In genomic region chrX:19372170-19373033, GRCh38 we compare ENCODE assay signal across 8 cellular contexts. TPM values are rescaled to one million over a fixed set of nuclear protein-coding genes. Genes with fewer than 3 reads are reported as not detected.
A peak's percentile ranks its signal among the peaks of the same experiment; 100 is the strongest.
DNase-seq lines count a peak whose midpoint lies in the region; ATAC-seq, FAIRE-seq and TF ChIP-seq lines count a peak whose summit lies in the region.

No MANE protein-coding gene starts in this region.

- DNase-seq in ELR (ENCODE audit: low read depth) (peak; percentile 72), HEK293T (ENCODE audit: extremely low spot score) (peak; percentile 77), NCI-H146 treated with DMSO at 0.1 percent for 48 hours (lab: John Stamatoyannopoulos, UW; ENCODE audit: unreplicated experiment) (peak; percentile 52), WTC11 (ENCODE audit: low spot score) (peak; percentile 69), bronchial epithelial cell (ENCODE audit: low read depth) (peak; percentile 52), iris pigment epithelial cell (ENCODE audit: low read depth) (peak; percentile 68)
- DNase-seq in stimulated activated CD4-positive, alpha-beta T cell treated with anti-CD3 and anti-CD28 coated beads, Interleukin-12 subunit alpha, Interleukin-12 subunit beta, amount 100 ng/mL, for 24 hours (ENCODE audit: low read depth in 2 of 2) = peak; percentile 24 to 50

- TF ChIP-seq CTCF in WTC11 (IDR thresholded peaks at IDR 0.05) = peak; percentile 48; the same call in 1 of the 2 replicates
- TF ChIP-seq CTCF in bronchial epithelial cell (IDR thresholded peaks at IDR 0.05; ENCODE audit: insufficient read depth, low read length, severe bottlenecking) = peak; percentile 72

- no peaks in the 10 kb centered on the region for H3K27me3 ChIP-seq in bronchial epithelial cell (ENCODE audit: control insufficient read depth, insufficient read depth, low read length)

- FAIRE-seq in bronchial epithelial cell (lab: Jason Lieb, UNC) = no peak

- POLR2A ChIA-PET in HEK293T (lab: Yijun Ruan, JAX) = no interaction called here
- POLR2A ChIA-PET in WTC11 (lab: Charles Lee) = interaction anchor here (0.6 kb wide), 1 partner anchor 50 kb away, joined by 3 read pairs; no protein-coding TSS in a partner anchor

- H3K4me3 Mint-ChIP-seq in WTC11 = peak overlapping the region; percentile 68

- CTCF ChIA-PET in HEK293T (lab: Yijun Ruan, JAX) = interaction anchor here (0.6 to 1.5 kb wide), 5 partner anchors 11 to 175 kb away, joined by 3 to 9 read pairs (median 5); no protein-coding TSS in a partner anchor
- CTCF ChIA-PET in WTC11 (lab: Charles Lee) = interaction anchor here (0.7 to 1.8 kb wide), 18 partner anchors 10 to 696 kb away, joined by 3 to 26 read pairs (median 4); partner anchors contain the start of gene MAP3K15

- no peak overlapping the region; the same call in 1 of the 2 replicates for H3K27ac Mint-ChIP-seq in WTC11

- no peaks in the 10 kb centered on the region for H3K9me3 Mint-ChIP-seq in WTC11

- peak overlapping the region; percentile 30 for H3K4me3 ChIP-seq in bronchial epithelial cell (ENCODE audit: low read depth, low read length)

- H3K4me1 Mint-ChIP-seq in WTC11 = no peaks in the 10 kb centered on the region

- ATAC-seq in WTC11 (peak; percentile 66), HG02970 (IDR thresholded peaks at IDR 0.05; ENCODE audit: low FRiP score, unreplicated experiment) (no peak)

- peaks cover 5% of the 10 kb centered on the region for H3K27me3 Mint-ChIP-seq in WTC11 (ENCODE audit: low read depth)

- no peaks in the 10 kb centered on the region for H3K36me3 ChIP-seq in bronchial epithelial cell (ENCODE audit: control insufficient read depth, insufficient read depth, low read length)

- H3K36me3 Mint-ChIP-seq in WTC11 = no peaks in the 10 kb centered on the region

TF ChIP-seq in HEK293T, 16 proteins besides CTCF, POLR2A, EP300 and RAD21:
- TF ChIP-seq LEF1 (IDR thresholded peaks at IDR 0.05; ENCODE audit: borderline replicate concordance) (no peak), TARDBP (IDR thresholded peaks at IDR 0.05) (no peak), BHLHE40 (IDR thresholded peaks at IDR 0.05; ENCODE audit: borderline replicate concordance) (no peak), FOXA1 (IDR thresholded peaks at IDR 0.05) (no peak), HDGF (IDR thresholded peaks at IDR 0.05; ENCODE audit: borderline replicate concordance) (no peak), ZNF384 (IDR thresholded peaks at IDR 0.05) (0 out of 2 replicates have a peak, but pooled peaks have one; percentile 32), SUZ12 (IDR thresholded peaks at IDR 0.05) (no peak)

TF ChIP-seq in WTC11, 78 proteins besides CTCF, POLR2A, EP300 and RAD21:
- TF ChIP-seq NFE2L1 (CRISPR knock-in tag; IDR thresholded peaks at IDR 0.05) (no peak), NFATC4 (CRISPR knock-in tag; IDR thresholded peaks at IDR 0.05) (no peak), ZNF281 (CRISPR knock-in tag; IDR thresholded peaks at IDR 0.05) (no peak), ZBTB21 (CRISPR knock-in tag; IDR thresholded peaks at IDR 0.05; ENCODE audit: borderline replicate concordance) (no peak)

RNA-seq across cellular contexts. Expression of gene PDHA1, which starts 28.7 kb away (rescaled TPM):
- 246 to 292 TPM (median 271 TPM) in 3 replicates for total RNA-seq in WTC11 (2021)
- 87.9 and 182 TPM in 2 replicates for total RNA-seq in bronchial epithelial cell
